9 cellular contexts compared by ENCODE assay signal in genomic region chr4:81030061-81030616, GRCh38. TPM values are rescaled to one million over a fixed set of nuclear protein-coding genes. Genes with fewer than 3 reads are reported as not detected.
A peak's percentile ranks its signal among the peaks of the same experiment; 100 is the strongest.
DNase-seq lines count a peak whose midpoint lies in the region; ATAC-seq, FAIRE-seq and TF ChIP-seq lines count a peak whose summit lies in the region.
"Had no signal": no experiment of that assay in that cellular context is flagged by ENCODE, and none has a peak within 500 bp of the region (broad histone marks: within the 10 kb centered on the region; RNA-seq: fewer than 3 reads in every experiment).

No MANE protein-coding gene starts in this region.

- no peaks in the 10 kb centered on the region for H3K36me3 ChIP-seq in heart right ventricle
- H3K36me3 ChIP-seq in ascending aorta: no peaks in the 10 kb centered on the region
- no peaks in the 10 kb centered on the region for H3K36me3 ChIP-seq in lower lobe of right lung

- TF ChIP-seq CTCF in heart right ventricle (IDR thresholded peaks at IDR 0.05) (no peak), ascending aorta (IDR thresholded peaks at IDR 0.05) (no peak), lower lobe of right lung (IDR thresholded peaks at IDR 0.05) (no peak), foreskin keratinocyte (conservative IDR thresholded peaks at IDR 0.05) (no peak)

- no peaks in the 10 kb centered on the region for H3K9me3 ChIP-seq in heart right ventricle
- H3K9me3 ChIP-seq in ascending aorta: no peaks in the 10 kb centered on the region
- H3K9me3 ChIP-seq in lower lobe of right lung: no peaks in the 10 kb centered on the region

- intact Hi-C loops in heart right ventricle (cut with DNase I): loop anchor here in 1 of 10 donors (10.0 kb wide), 1 partner anchor 665 kb away; no protein-coding TSS in a partner anchor
- intact Hi-C loops in left ventricle myocardium superior (cut with micrococcal nuclease): no loop called here
- intact Hi-C loops in ascending aorta (cut with DNase I): no loop called here
- intact Hi-C loops in lower lobe of right lung (cut with DNase I): no loop called here

- no peak for FAIRE-seq in urothelium cell line (lab: Jason Lieb, UNC)

- peaks cover 5 to 90% (median 69%) of the 10 kb centered on the region in 7 donors for H3K27me3 ChIP-seq in heart right ventricle
- no peaks in the 10 kb centered on the region for H3K27me3 ChIP-seq in ascending aorta
- peaks cover 39% of the 10 kb centered on the region for H3K27me3 ChIP-seq in lower lobe of right lung (ENCODE audit: low read depth)
- peaks cover 100% of the 10 kb centered on the region for H3K27me3 ChIP-seq in foreskin keratinocyte

- peaks cover 0 to 20% (median 10%) of the 10 kb centered on the region in 9 donors for H3K4me1 ChIP-seq in heart right ventricle
- H3K4me1 ChIP-seq in ascending aorta: peaks cover 0 to 8% of the 10 kb centered on the region in 2 donors
- peaks cover 7% of the 10 kb centered on the region for H3K4me1 ChIP-seq in lower lobe of right lung
- H3K4me1 ChIP-seq in foreskin keratinocyte: no peaks in the 10 kb centered on the region

- WGBS in heart right ventricle, 2 donors: 5 to 6% methylated on average over 13 of the region's 13 CpGs

- H3K27ac ChIP-seq in heart right ventricle (no peak overlapping the region), ascending aorta (no peak overlapping the region), lower lobe of right lung (peak overlapping the region; percentile 64), foreskin keratinocyte (no peak overlapping the region)

- no peak for DNase-seq in heart right ventricle
- no peak for DNase-seq in left ventricle myocardium superior
- no peak for DNase-seq in ascending aorta (ENCODE audit: low spot score in 2 of 2)
- DNase-seq in lower lobe of right lung: no peak
- peak; percentile 58 for DNase-seq in urothelium cell line (ENCODE audit: low spot score)
- no peak for DNase-seq in mucosa of gallbladder (ENCODE audit: low spot score)
- no peak for DNase-seq in foreskin keratinocyte
- DNase-seq: GDM1 had no signal

- H3K4me3 ChIP-seq in heart right ventricle (peak overlapping the region in 9 of 10 donors; percentile 6 to 46 (median 37)), ascending aorta (peak overlapping the region; percentile 45 to 55), lower lobe of right lung (peak overlapping the region; percentile 52)

- ATAC-seq in heart right ventricle: peak in 1 of 8 donors; percentile 27
- ATAC-seq in left ventricle myocardium superior: no peak
- ATAC-seq in lower lobe of right lung: no peak
- no peak for ATAC-seq in foreskin keratinocyte
- ATAC-seq in esophagus mucosa: no peak

RNA-seq across cellular contexts. Expression of gene BMP3, which starts 0.4 kb away (rescaled TPM):
- total RNA-seq in heart right ventricle (under 1 TPM in 1 of 10 donors, not detected in 9; 0.12 TPM), left ventricle myocardium superior (not detected), ascending aorta (not detected), lower lobe of right lung (18.2 TPM), mucosa of gallbladder (0.32 TPM), foreskin keratinocyte (not detected in 2 replicates), esophagus mucosa (0.28 TPM)
- polyA plus RNA-seq in heart right ventricle (not detected), foreskin keratinocyte (not detected in 2 replicates)

Comparison
In these comparisons a context has a peak if more than half of its experiments do, and no peak if none do; other contexts are left out.
1. RNA of gene BMP3, which starts 0.4 kb away (total RNA-seq): 18.2 TPM in lower lobe of right lung (single experiment); 0.32 TPM in mucosa of gallbladder (single experiment), 0.28 TPM in esophagus mucosa (single experiment), not detected in left ventricle myocardium superior (single experiment), 0.12 TPM in heart right ventricle, not detected in ascending aorta (single experiment) and not detected in foreskin keratinocyte; every median in the first group is over 10 times any median in the second.
2. Peak in every context shown above with its lines, with median percentiles within 50 percentile points of each other: H3K4me3 ChIP-seq.